ENCODE assay signal across 1 cellular context in genomic region chr6:69584536-69584912, GRCh38.
TF ChIP-seq lines count a peak whose summit lies in the region.

No MANE protein-coding gene starts in this region.

TF ChIP-seq in GM23338, 12 proteins besides CTCF, POLR2A, EP300 and RAD21 (continued from another document):
- no peak for TF ChIP-seq ZNF331 (CRISPR knock-in tag; IDR thresholded peaks at IDR 0.05; ENCODE audit: low read depth)
- TF ChIP-seq EZH2phosphoT487 (IDR thresholded peaks at IDR 0.05; ENCODE audit: unreplicated experiment) = no peak
